Comparison of ENCODE assay signal across 8 cellular contexts in genomic region chrX:102934624-102935023, GRCh38. TPM values are rescaled to one million over a fixed set of nuclear protein-coding genes. Genes with fewer than 3 reads are reported as not detected.
DNase-seq lines count a peak whose midpoint lies in the region; ATAC-seq and TF ChIP-seq lines count a peak whose summit lies in the region.

No MANE protein-coding gene starts in this region.

- CTCF ChIA-PET in HEK293T (lab: Yijun Ruan, JAX) = interaction anchor here (0.6 to 2.2 kb wide), 19 partner anchors 8 to 555 kb away, joined by 3 to 22 read pairs (median 4); no protein-coding TSS in a partner anchor
- CTCF ChIA-PET in naive thymus-derived CD4-positive, alpha-beta T cell (lab: Charles Lee) = interaction anchor here (0.6 to 1.1 kb wide), 3 partner anchors 17 to 628 kb away, joined by 3 to 7 read pairs (median 4); no protein-coding TSS in a partner anchor

- H3K36me3 ChIP-seq in naive thymus-derived CD4-positive, alpha-beta T cell (ENCODE audit: control insufficient read depth in 2 of 3, insufficient read depth in 3 of 3, low read length in 3 of 3) = no peaks in the 10 kb centered on the region
- no peaks in the 10 kb centered on the region for H3K36me3 ChIP-seq in vagina

- H3K27me3 Mint-ChIP-seq in naive thymus-derived CD4-positive, alpha-beta T cell = no peaks in the 10 kb centered on the region
- no peaks in the 10 kb centered on the region for H3K27me3 Mint-ChIP-seq in activated T-helper 1 cell treated with anti-CD3 and anti-CD28 coated beads, Interleukin-12 subunit alpha, Interleukin-12 subunit beta, Interleukin-2, Interleukin-4 antibody, amounts not matched to agents 30 ng/mL and 10 ng/mL and 1 ng/mL, durations not matched to agents 14 hours and 24 hours and 36 hours (ENCODE audit: insufficient read depth)

- no peaks in the 10 kb centered on the region for H3K4me1 Mint-ChIP-seq in naive thymus-derived CD4-positive, alpha-beta T cell
- H3K4me1 Mint-ChIP-seq in activated T-helper 1 cell treated with anti-CD3 and anti-CD28 coated beads, Interleukin-12 subunit alpha, Interleukin-12 subunit beta, Interleukin-2, Interleukin-4 antibody, amounts not matched to agents 30 ng/mL and 10 ng/mL and 1 ng/mL, durations not matched to agents 14 hours and 24 hours and 36 hours (ENCODE audit: low read depth) = no peaks in the 10 kb centered on the region

- H3K4me3 ChIP-seq in naive thymus-derived CD4-positive, alpha-beta T cell (ENCODE audit: low read length) = no peak overlapping the region
- no peak overlapping the region for H3K4me3 ChIP-seq in vagina

- H3K36me3 Mint-ChIP-seq in naive thymus-derived CD4-positive, alpha-beta T cell = no peaks in the 10 kb centered on the region
- H3K36me3 Mint-ChIP-seq in activated T-helper 1 cell treated with anti-CD3 and anti-CD28 coated beads, Interleukin-12 subunit alpha, Interleukin-12 subunit beta, Interleukin-2, Interleukin-4 antibody, amounts not matched to agents 30 ng/mL and 10 ng/mL and 1 ng/mL, durations not matched to agents 14 hours and 24 hours and 36 hours (ENCODE audit: low read depth) = no peaks in the 10 kb centered on the region

- H3K27me3 ChIP-seq in naive thymus-derived CD4-positive, alpha-beta T cell (ENCODE audit: control insufficient read depth in 2 of 2, insufficient read depth in 2 of 2, low read length in 2 of 2) = no peaks in the 10 kb centered on the region
- H3K27me3 ChIP-seq in vagina = no peaks in the 10 kb centered on the region

- no peak for ATAC-seq in naive thymus-derived CD4-positive, alpha-beta T cell

- no peak overlapping the region for H3K27ac Mint-ChIP-seq in naive thymus-derived CD4-positive, alpha-beta T cell
- no peak overlapping the region for H3K27ac Mint-ChIP-seq in activated T-helper 1 cell treated with anti-CD3 and anti-CD28 coated beads, Interleukin-12 subunit alpha, Interleukin-12 subunit beta, Interleukin-2, Interleukin-4 antibody, amounts not matched to agents 30 ng/mL and 10 ng/mL and 1 ng/mL, durations not matched to agents 14 hours and 24 hours and 36 hours

- intact Hi-C loops in naive thymus-derived CD4-positive, alpha-beta T cell (cut with micrococcal nuclease) = loop anchor here in 1 of 2 donors (5.0 kb wide), 1 partner anchor 243 kb away; no protein-coding TSS in a partner anchor
- intact Hi-C loops in vagina (cut with DNase I) = no loop called here
- intact Hi-C loops in activated T-helper 1 cell treated with anti-CD3 and anti-CD28 coated beads, Interleukin-12 subunit alpha, Interleukin-12 subunit beta, Interleukin-2, Interleukin-4 antibody, amounts not matched to agents 30 ng/mL and 10 ng/mL and 1 ng/mL, durations not matched to agents 14 hours and 24 hours and 36 hours (cut with micrococcal nuclease) = loop anchor here (2.0 kb wide), 1 partner anchor 16 kb away; no protein-coding TSS in a partner anchor

- no peaks in the 10 kb centered on the region for H3K9me3 ChIP-seq in naive thymus-derived CD4-positive, alpha-beta T cell (ENCODE audit: control insufficient read depth in 2 of 3, low read length in 3 of 3)
- H3K9me3 ChIP-seq in vagina = no peaks in the 10 kb centered on the region

- no peaks in the 10 kb centered on the region for H3K4me1 ChIP-seq in naive thymus-derived CD4-positive, alpha-beta T cell (ENCODE audit: control insufficient read depth in 2 of 2, insufficient read depth in 2 of 2, low read length in 2 of 2)
- H3K4me1 ChIP-seq in vagina = no peaks in the 10 kb centered on the region

- DNase-seq in NCI-H2107 (lab: John Stamatoyannopoulos, UW) (peak; percentile 6), NCI-H2107 treated with DMSO at 0.1 percent for 48 hours (lab: John Stamatoyannopoulos, UW; ENCODE audit: unreplicated experiment) (no peak), HEK293T (ENCODE audit: extremely low spot score) (peak; percentile 68), T-helper 9 cell (peak; percentile 29), dermis microvascular lymphatic vessel endothelial cell (ENCODE audit: low read depth in 2 of 2) (peak; percentile 5 to 11), vagina (ENCODE audit: extremely low spot score in 2 of 2) (no peak)
- DNase-seq in naive thymus-derived CD4-positive, alpha-beta T cell = peak in 6 of 9 donors; percentile 5 to 36 (median 25)
- no peak for DNase-seq in activated T-helper 1 cell treated with anti-CD3 and anti-CD28 coated beads, Interleukin-12 subunit alpha, Interleukin-12 subunit beta, Interleukin-2, Interleukin-4 antibody, amounts not matched to agents 30 ng/mL and 10 ng/mL and 1 ng/mL, durations not matched to agents 14 hours and 24 hours and 36 hours (ENCODE audit: low spot score)

- no peak overlapping the region for H3K4me3 Mint-ChIP-seq in naive thymus-derived CD4-positive, alpha-beta T cell
- H3K4me3 Mint-ChIP-seq in activated T-helper 1 cell treated with anti-CD3 and anti-CD28 coated beads, Interleukin-12 subunit alpha, Interleukin-12 subunit beta, Interleukin-2, Interleukin-4 antibody, amounts not matched to agents 30 ng/mL and 10 ng/mL and 1 ng/mL, durations not matched to agents 14 hours and 24 hours and 36 hours = no peak overlapping the region

- POLR2A ChIA-PET in HEK293T (lab: Yijun Ruan, JAX) = interaction anchor here (1.2 to 1.3 kb wide), 2 partner anchors 16 to 34 kb away, joined by 3 read pairs; no protein-coding TSS in a partner anchor
- POLR2A ChIA-PET in naive thymus-derived CD4-positive, alpha-beta T cell (lab: Charles Lee) = no interaction called here

- no peak overlapping the region for H3K27ac ChIP-seq in naive thymus-derived CD4-positive, alpha-beta T cell (ENCODE audit: low read depth, low read length)
- H3K27ac ChIP-seq in vagina = no peak overlapping the region

- TF ChIP-seq CTCF in vagina (IDR thresholded peaks at IDR 0.05) = no peak

- TF ChIP-seq POLR2A in vagina (IDR thresholded peaks at IDR 0.05) = no peak

- no peaks in the 10 kb centered on the region for H3K9me3 Mint-ChIP-seq in naive thymus-derived CD4-positive, alpha-beta T cell
- no peaks in the 10 kb centered on the region for H3K9me3 Mint-ChIP-seq in activated T-helper 1 cell treated with anti-CD3 and anti-CD28 coated beads, Interleukin-12 subunit alpha, Interleukin-12 subunit beta, Interleukin-2, Interleukin-4 antibody, amounts not matched to agents 30 ng/mL and 10 ng/mL and 1 ng/mL, durations not matched to agents 14 hours and 24 hours and 36 hours

TF ChIP-seq in HEK293T, 16 proteins besides CTCF, POLR2A, EP300 and RAD21:
- no peak for TF ChIP-seq FOXM1 (IDR thresholded peaks at IDR 0.05; ENCODE audit: borderline replicate concordance)
- TF ChIP-seq L3MBTL2 (conservative IDR thresholded peaks at IDR 0.05) = no peak
- no peak for TF ChIP-seq SP1 (IDR thresholded peaks at IDR 0.05)
- no peak for TF ChIP-seq ARNT (IDR thresholded peaks at IDR 0.05)
- no peak for TF ChIP-seq CTBP1 (IDR thresholded peaks at IDR 0.05; ENCODE audit: borderline replicate concordance)
- no peak for TF ChIP-seq BHLHE40 (IDR thresholded peaks at IDR 0.05; ENCODE audit: borderline replicate concordance)
TF ChIP-seq in HEK293T: peak in this region for 0.

RNA-seq across cellular contexts. Expression of gene RAB40AL, which starts 2.4 kb away (rescaled TPM):
- total RNA-seq in dermis microvascular lymphatic vessel endothelial cell (0.13 and 0.38 TPM in 2 replicates), vagina (9.6 TPM)
- under 1 TPM in 3 of 5 experiments, not detected in 2; 0.37 to 0.48 (median 0.46) TPM for total RNA-seq in naive thymus-derived CD4-positive, alpha-beta T cell
- polyA plus RNA-seq in naive thymus-derived CD4-positive, alpha-beta T cell = not detected
- 0.41 and 0.44 TPM in 2 replicates for total RNA-seq in activated T-helper 1 cell treated with anti-CD3 and anti-CD28 coated beads, Interleukin-12 subunit alpha, Interleukin-12 subunit beta, Interleukin-2, Interleukin-4 antibody, amounts not matched to agents 30 ng/mL and 10 ng/mL and 1 ng/mL, durations not matched to agents 14 hours and 24 hours and 36 hours

Comparison
In these comparisons a context has a peak if more than half of its experiments do, and no peak if none do; other contexts are left out.
1. DNase-seq: peak in NCI-H2107 (single experiment), HEK293T (single experiment), T-helper 9 cell (single experiment), dermis microvascular lymphatic vessel endothelial cell (2 of 2) and naive thymus-derived CD4-positive, alpha-beta T cell (6 of 9); none in NCI-H2107 treated with DMSO at 0.1 percent for 48 hours (single experiment), vagina (0 of 2) and activated T-helper 1 cell treated with anti-CD3 and anti-CD28 coated beads, Interleukin-12 subunit alpha, Interleukin-12 subunit beta, Interleukin-2, Interleukin-4 antibody, amounts not matched to agents 30 ng/mL and 10 ng/mL and 1 ng/mL, durations not matched to agents 14 hours and 24 hours and 36 hours (single experiment).